Comparison of ENCODE assay signal across 17 cellular contexts in the genomic region with DNA sequence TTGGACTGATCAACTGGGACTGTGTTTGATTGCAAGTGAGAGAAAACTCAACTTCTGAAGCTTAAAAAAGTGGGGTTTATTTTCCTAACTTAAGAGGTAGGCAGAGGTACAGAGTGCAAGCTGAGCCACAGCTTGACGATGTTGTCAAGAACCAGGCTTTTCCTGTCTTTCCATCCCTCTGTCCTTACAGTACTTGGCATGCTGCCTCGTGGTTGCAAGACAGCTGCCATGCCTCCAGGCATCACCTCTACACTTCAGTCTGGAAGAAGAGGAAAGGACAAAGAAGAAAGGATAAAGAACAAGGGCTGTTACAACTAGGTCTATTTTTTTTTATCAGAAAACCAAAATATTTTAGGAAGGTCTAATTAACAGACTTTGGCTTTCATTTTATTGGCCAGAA. TPM values are rescaled to one million over a fixed set of nuclear protein-coding genes. Genes with fewer than 3 reads are reported as not detected.
DNase-seq lines count a peak whose midpoint lies in the region; ATAC-seq and TF ChIP-seq lines count a peak whose summit lies in the region.
"Had no signal": no experiment of that assay in that cellular context is flagged by ENCODE, and none has a peak within 500 bp of the region (broad histone marks: within the 10 kb centered on the region; RNA-seq: fewer than 3 reads in every experiment).

No MANE protein-coding gene starts in this region.

- CTCF ChIA-PET in MCF 10A (lab: Yijun Ruan, JAX): interaction anchor here (0.7 kb wide), 1 partner anchor 746 kb away, joined by 4 read pairs; no protein-coding TSS in a partner anchor

- no peaks in the 10 kb centered on the region for H3K36me3 Mint-ChIP-seq in MCF 10A (ENCODE audit: insufficient read depth, unreplicated experiment)

- intact Hi-C loops in MCF 10A (cut with micrococcal nuclease): no loop called here

- H3K27ac Mint-ChIP-seq in MCF 10A (ENCODE audit: low read depth, unreplicated experiment): no peak overlapping the region

- POLR2A ChIA-PET in MCF 10A (lab: Yijun Ruan, JAX): interaction anchor here (0.8 to 1.5 kb wide), 2 partner anchors 9 to 74 kb away, joined by 3 to 4 read pairs; no protein-coding TSS in a partner anchor

- DNase-seq in LHCN-M2 (ENCODE audit: low read depth) (peak; percentile 40), MCF 10A (ENCODE audit: unreplicated experiment) (peak; percentile 65), NCI-H1092 treated with DMSO at 0.1 percent for 48 hours (lab: John Stamatoyannopoulos, UW) (no peak), NCI-H2081 treated with DMSO at 0.1 percent for 48 hours (lab: John Stamatoyannopoulos, UW) (no peak), DMS53 treated with DMSO at 0.1 percent for 48 hours (lab: John Stamatoyannopoulos, UW; ENCODE audit: unreplicated experiment) (no peak)
- no peak for DNase-seq in activated CD4-positive, alpha-beta T cell treated with anti-CD3 and anti-CD28 coated beads for 48 hours
- DNase-seq: BE2C, DMS79 treated with DMSO at 0.1 percent for 48 hours, GM23248, MG63, NCI-H1417 treated with DMSO at 0.1 percent for 48 hours, NCI-H187 treated with DMSO at 0.1 percent for 48 hours, NCI-H69, SIG-M5 had no signal

- BruUV-seq in MCF 10A (replicated peaks; lab: Mats Ljungman, UMichigan): no TSS peak

- H3K9me3 Mint-ChIP-seq in MCF 10A (ENCODE audit: unreplicated experiment): no peaks in the 10 kb centered on the region

- H3K4me3 Mint-ChIP-seq in MCF 10A (ENCODE audit: unreplicated experiment): no peak overlapping the region

- no peak for TF ChIP-seq CTCF in MCF 10A (IDR thresholded peaks at IDR 0.05; ENCODE audit: unreplicated experiment)

- ATAC-seq in esophagus mucosa: peak; percentile 48
- ATAC-seq: SK-N-SH treated with all-trans-retinoic acid at 6 μM for 48 hours had no signal

- peaks cover 19% of the 10 kb centered on the region for H3K4me1 Mint-ChIP-seq in MCF 10A (ENCODE audit: insufficient read depth, unreplicated experiment)

- no peaks in the 10 kb centered on the region for H3K27me3 Mint-ChIP-seq in MCF 10A (ENCODE audit: insufficient read depth, unreplicated experiment)

RNA-seq across cellular contexts. Expression of a gene that starts 51.8 kb away (rescaled TPM):
- total RNA-seq in LHCN-M2 (2014; rRNA removed) (2.1 and 3.1 TPM in 2 replicates), MCF 10A (2022) (3.0 and 10.2 TPM in 2 replicates), esophagus mucosa (1.8 TPM)
- 0.97 TPM for polyA plus RNA-seq in LHCN-M2 (2012)
- total RNA-seq: A673 had no signal

Comparison
In these comparisons a context has a peak if more than half of its experiments do, and no peak if none do; other contexts are left out.
1. DNase-seq: peak in LHCN-M2 (single experiment) and MCF 10A (single experiment); none in NCI-H1092 treated with DMSO at 0.1 percent for 48 hours (single experiment), NCI-H2081 treated with DMSO at 0.1 percent for 48 hours (single experiment), activated CD4-positive, alpha-beta T cell treated with anti-CD3 and anti-CD28 coated beads for 48 hours (single experiment) and DMS53 treated with DMSO at 0.1 percent for 48 hours (single experiment).